19 cellular contexts compared by ENCODE assay signal in the genomic region with DNA sequence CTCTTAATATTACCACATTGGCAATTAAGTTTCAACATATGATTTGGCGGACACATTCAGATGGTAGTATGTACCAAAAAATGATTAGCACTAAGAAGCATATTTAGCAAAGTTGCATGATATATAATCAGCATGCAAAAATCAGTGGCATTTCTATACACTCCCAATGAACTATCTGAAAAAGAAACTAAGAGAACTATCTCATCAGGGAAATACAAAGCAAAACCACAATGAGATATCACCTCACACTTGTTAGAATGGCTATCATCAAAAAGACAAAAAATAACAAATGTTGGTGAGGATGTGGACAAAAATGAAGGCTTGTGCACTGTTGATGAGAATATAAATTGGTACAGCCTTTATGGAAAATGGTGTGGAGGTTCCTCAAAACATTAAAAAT.
"Had no signal": no experiment of that assay in that cellular context is flagged by ENCODE, and none has a peak within 500 bp of the region (broad histone marks: within the 10 kb centered on the region; RNA-seq: fewer than 3 reads in every experiment).

No MANE protein-coding gene starts in this region.

- H3K9me3 ChIP-seq: right atrium auricular region, tibial artery had no signal

- DNase-seq: activated CD4-positive, alpha-beta memory T cell treated with anti-CD3 and anti-CD28 coated beads, Interleukin-2, amount 10 ng/mL, durations not matched to agents 7 days and 5 days; activated CD4-positive, alpha-beta T cell treated with anti-CD3 and anti-CD28 coated beads for 4 hours; activated naive CD8-positive, alpha-beta T cell treated with anti-CD3 and anti-CD28 coated beads, Interleukin-2, amount 10 ng/mL, durations not matched to agents 7 days and 5 days; activated T-cell treated with anti-CD3 and anti-CD28 coated beads, Interleukin-2, amount 50 U/mL, for 72 hours; anterior cingulate cortex; cerebellar nuclear complex; effector CD8-positive, alpha-beta T cell; foreskin keratinocyte; glutamatergic neuron; hypothalamus; mesendoderm; nucleus accumbens; stimulated activated CD4-positive, alpha-beta T cell treated with anti-CD3 and anti-CD28 coated beads, Interleukin-2, amount 100 ng/mL, for 48 hours; stimulated activated naive B cell treated with anti-CD40 and anti-IgM and Interleukin-4, amounts not matched to agents 10 μg/mL and 1 μg/mL and 100 μg/mL, for 72 hours; tibial artery had no signal

- H3K27me3 ChIP-seq: foreskin keratinocyte, right atrium auricular region, tibial artery had no signal

- H3K9me3 Mint-ChIP-seq: activated CD4-positive, alpha-beta memory T cell treated with anti-CD3 and anti-CD28 coated beads, Interleukin-2, amount 10 ng/mL, durations not matched to agents 7 days and 5 days; activated T-cell treated with anti-CD3 and anti-CD28 coated beads, Interleukin-2, amount 50 U/mL, for 72 hours; WTC11 had no signal

- H3K4me1 ChIP-seq: foreskin keratinocyte, right atrium auricular region, tibial artery had no signal

- H3K27ac Mint-ChIP-seq: activated CD4-positive, alpha-beta memory T cell treated with anti-CD3 and anti-CD28 coated beads, Interleukin-2, amount 10 ng/mL, durations not matched to agents 7 days and 5 days; activated naive CD8-positive, alpha-beta T cell treated with anti-CD3 and anti-CD28 coated beads, Interleukin-2, amount 10 ng/mL, durations not matched to agents 7 days and 5 days; activated T-cell treated with anti-CD3 and anti-CD28 coated beads, Interleukin-2, amount 50 U/mL, for 72 hours; nephron; progenitor cell of endocrine pancreas; stimulated activated naive B cell treated with anti-CD40 and anti-IgM and Interleukin-4, amounts not matched to agents 10 μg/mL and 1 μg/mL and 100 μg/mL, for 72 hours; WTC11 had no signal

- H3K36me3 ChIP-seq: right atrium auricular region, tibial artery had no signal

- H3K27me3 Mint-ChIP-seq: activated CD4-positive, alpha-beta memory T cell treated with anti-CD3 and anti-CD28 coated beads, Interleukin-2, amount 10 ng/mL, durations not matched to agents 7 days and 5 days; activated naive CD8-positive, alpha-beta T cell treated with anti-CD3 and anti-CD28 coated beads, Interleukin-2, amount 10 ng/mL, durations not matched to agents 7 days and 5 days; progenitor cell of endocrine pancreas had no signal

- ATAC-seq: activated T-cell treated with anti-CD3 and anti-CD28 coated beads, Interleukin-2, amount 50 U/mL, for 72 hours; foreskin keratinocyte; stimulated activated naive B cell treated with anti-CD40 and anti-IgM and Interleukin-4, amounts not matched to agents 10 μg/mL and 1 μg/mL and 100 μg/mL, for 72 hours; WTC11 had no signal

- H3K4me3 ChIP-seq: right atrium auricular region, tibial artery had no signal

- H3K27ac ChIP-seq: foreskin keratinocyte, right atrium auricular region, tibial artery had no signal

- H3K4me1 Mint-ChIP-seq: nephron had no signal

- H3K4me3 Mint-ChIP-seq: activated CD4-positive, alpha-beta memory T cell treated with anti-CD3 and anti-CD28 coated beads, Interleukin-2, amount 10 ng/mL, durations not matched to agents 7 days and 5 days; activated naive CD8-positive, alpha-beta T cell treated with anti-CD3 and anti-CD28 coated beads, Interleukin-2, amount 10 ng/mL, durations not matched to agents 7 days and 5 days; activated T-cell treated with anti-CD3 and anti-CD28 coated beads, Interleukin-2, amount 50 U/mL, for 72 hours; nephron; stimulated activated naive B cell treated with anti-CD40 and anti-IgM and Interleukin-4, amounts not matched to agents 10 μg/mL and 1 μg/mL and 100 μg/mL, for 72 hours; WTC11 had no signal
